In genomic region chr19:42129399-42130253, GRCh38 we compare ENCODE assay signal across 1 cellular context.
TF ChIP-seq lines count a peak whose summit lies in the region.

No MANE protein-coding gene starts in this region.

TF ChIP-seq in GM12878, 131 proteins besides CTCF, POLR2A, EP300 and RAD21 (continued from another document and continues in another):
- TF ChIP-seq ZBTB40 (IDR thresholded peaks at IDR 0.05; ENCODE audit: borderline replicate concordance) (no peak; the same call in 1 of the 2 replicates), MTA3 (IDR thresholded peaks at IDR 0.05; ENCODE audit: borderline replicate concordance, low read length) (no peak; the same call in 1 of the 2 replicates), YBX1 (IDR thresholded peaks at IDR 0.05) (no peak), ASH2L (IDR thresholded peaks at IDR 0.05; ENCODE audit: borderline replicate concordance, low read depth) (no peak), SKIL (IDR thresholded peaks at IDR 0.05; ENCODE audit: low read depth, poor library complexity, severe bottlenecking) (peak; percentile 93), STAT1 (conservative IDR thresholded peaks at IDR 0.05) (no peak), TCF12 (IDR thresholded peaks at IDR 0.05; ENCODE audit: low read depth, low read length) (peak; percentile 89), LARP7 (IDR thresholded peaks at IDR 0.05) (no peak), POLR2AphosphoS2 (IDR thresholded peaks at IDR 0.05; ENCODE audit: low read depth, low read length) (no peak), NKRF (conservative IDR thresholded peaks at IDR 0.05) (peak; percentile 50), NR2C1 (IDR thresholded peaks at IDR 0.05) (no peak), SUZ12 (IDR thresholded peaks at IDR 0.05; ENCODE audit: unreplicated experiment) (no peak), RELA (IDR thresholded peaks at IDR 0.05; ENCODE audit: borderline replicate concordance, partially characterized antibody) (no peak), YY1 (IDR thresholded peaks at IDR 0.05; ENCODE audit: low read depth, low read length) (no peak; the same call in none of the 2 replicates), GATAD2B (conservative IDR thresholded peaks at IDR 0.05; ENCODE audit: low read depth) (peak; percentile 99), PAX8 (IDR thresholded peaks at IDR 0.05) (no peak), KAT2A (conservative IDR thresholded peaks at IDR 0.05; ENCODE audit: control insufficient read depth, low read depth, low read length) (no peak), ZNF217 (IDR thresholded peaks at IDR 0.05) (no peak), SIX5 (IDR thresholded peaks at IDR 0.05; ENCODE audit: low read depth, low read length, severe bottlenecking) (no peak), KLF5 (IDR thresholded peaks at IDR 0.05; ENCODE audit: partially characterized antibody) (no peak), NR2F1 (conservative IDR thresholded peaks at IDR 0.05) (peak; percentile 88), FOS (IDR thresholded peaks at IDR 0.05; ENCODE audit: borderline replicate concordance, extremely low read depth, insufficient read length) (no peak), E2F4 (IDR thresholded peaks at IDR 0.05; ENCODE audit: low read depth, low read length) (no peak), FOXM1 (IDR thresholded peaks at IDR 0.05; ENCODE audit: low read depth, low read length) (peak; percentile 87), GABPA (IDR thresholded peaks at IDR 0.05; ENCODE audit: low read depth) (no peak), RBBP5 (conservative IDR thresholded peaks at IDR 0.05) (no peak), BCL11A (IDR thresholded peaks at IDR 0.05; ENCODE audit: low read depth, low read length) (peak; percentile 82), RAD51 (IDR thresholded peaks at IDR 0.05) (peak; percentile 27; the same call in 1 of the 2 replicates), BACH1 (IDR thresholded peaks at IDR 0.05; ENCODE audit: borderline replicate concordance) (peak; percentile 67; the same call in 1 of the 2 replicates), RFX5 (IDR thresholded peaks at IDR 0.05; ENCODE audit: low read depth, low read length) (no peak), ETV6 (conservative IDR thresholded peaks at IDR 0.05 in 1 of 2, IDR thresholded peaks at IDR 0.05 in 1 of 2; ENCODE audit: borderline replicate concordance in 1 of 2, low read depth in 1 of 2) (peak in 1 of 2 experiments; percentile 49; a peak in 1 of 4 replicates), ZBED1 (IDR thresholded peaks at IDR 0.05; ENCODE audit: borderline replicate concordance) (no peak), ZZZ3 (IDR thresholded peaks at IDR 0.05; ENCODE audit: control insufficient read depth, insufficient read length, low read depth) (no peak), PBX3 (IDR thresholded peaks at IDR 0.05; ENCODE audit: insufficient replicate concordance, low read depth, low read length) (peak; percentile 72), FOXK2 (IDR thresholded peaks at IDR 0.05) (no peak; the same call in 1 of the 2 replicates), JUND (IDR thresholded peaks at IDR 0.05; ENCODE audit: low read depth, low read length) (0 out of 2 replicates have a peak, but pooled peaks have one; percentile 19)
- TF ChIP-seq, protein P1, sequence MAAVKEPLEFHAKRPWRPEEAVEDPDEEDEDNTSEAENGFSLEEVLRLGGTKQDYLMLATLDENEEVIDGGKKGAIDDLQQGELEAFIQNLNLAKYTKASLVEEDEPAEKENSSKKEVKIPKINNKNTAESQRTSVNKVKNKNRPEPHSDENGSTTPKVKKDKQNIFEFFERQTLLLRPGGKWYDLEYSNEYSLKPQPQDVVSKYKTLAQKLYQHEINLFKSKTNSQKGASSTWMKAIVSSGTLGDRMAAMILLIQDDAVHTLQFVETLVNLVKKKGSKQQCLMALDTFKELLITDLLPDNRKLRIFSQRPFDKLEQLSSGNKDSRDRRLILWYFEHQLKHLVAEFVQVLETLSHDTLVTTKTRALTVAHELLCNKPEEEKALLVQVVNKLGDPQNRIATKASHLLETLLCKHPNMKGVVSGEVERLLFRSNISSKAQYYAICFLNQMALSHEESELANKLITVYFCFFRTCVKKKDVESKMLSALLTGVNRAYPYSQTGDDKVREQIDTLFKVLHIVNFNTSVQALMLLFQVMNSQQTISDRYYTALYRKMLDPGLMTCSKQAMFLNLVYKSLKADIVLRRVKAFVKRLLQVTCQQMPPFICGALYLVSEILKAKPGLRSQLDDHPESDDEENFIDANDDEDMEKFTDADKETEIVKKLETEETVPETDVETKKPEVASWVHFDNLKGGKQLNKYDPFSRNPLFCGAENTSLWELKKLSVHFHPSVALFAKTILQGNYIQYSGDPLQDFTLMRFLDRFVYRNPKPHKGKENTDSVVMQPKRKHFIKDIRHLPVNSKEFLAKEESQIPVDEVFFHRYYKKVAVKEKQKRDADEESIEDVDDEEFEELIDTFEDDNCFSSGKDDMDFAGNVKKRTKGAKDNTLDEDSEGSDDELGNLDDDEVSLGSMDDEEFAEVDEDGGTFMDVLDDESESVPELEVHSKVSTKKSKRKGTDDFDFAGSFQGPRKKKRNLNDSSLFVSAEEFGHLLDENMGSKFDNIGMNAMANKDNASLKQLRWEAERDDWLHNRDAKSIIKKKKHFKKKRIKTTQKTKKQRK (IDR thresholded peaks at IDR 0.05; ENCODE audit: low read depth, low read length): no peak
- TF ChIP-seq, protein P2, sequence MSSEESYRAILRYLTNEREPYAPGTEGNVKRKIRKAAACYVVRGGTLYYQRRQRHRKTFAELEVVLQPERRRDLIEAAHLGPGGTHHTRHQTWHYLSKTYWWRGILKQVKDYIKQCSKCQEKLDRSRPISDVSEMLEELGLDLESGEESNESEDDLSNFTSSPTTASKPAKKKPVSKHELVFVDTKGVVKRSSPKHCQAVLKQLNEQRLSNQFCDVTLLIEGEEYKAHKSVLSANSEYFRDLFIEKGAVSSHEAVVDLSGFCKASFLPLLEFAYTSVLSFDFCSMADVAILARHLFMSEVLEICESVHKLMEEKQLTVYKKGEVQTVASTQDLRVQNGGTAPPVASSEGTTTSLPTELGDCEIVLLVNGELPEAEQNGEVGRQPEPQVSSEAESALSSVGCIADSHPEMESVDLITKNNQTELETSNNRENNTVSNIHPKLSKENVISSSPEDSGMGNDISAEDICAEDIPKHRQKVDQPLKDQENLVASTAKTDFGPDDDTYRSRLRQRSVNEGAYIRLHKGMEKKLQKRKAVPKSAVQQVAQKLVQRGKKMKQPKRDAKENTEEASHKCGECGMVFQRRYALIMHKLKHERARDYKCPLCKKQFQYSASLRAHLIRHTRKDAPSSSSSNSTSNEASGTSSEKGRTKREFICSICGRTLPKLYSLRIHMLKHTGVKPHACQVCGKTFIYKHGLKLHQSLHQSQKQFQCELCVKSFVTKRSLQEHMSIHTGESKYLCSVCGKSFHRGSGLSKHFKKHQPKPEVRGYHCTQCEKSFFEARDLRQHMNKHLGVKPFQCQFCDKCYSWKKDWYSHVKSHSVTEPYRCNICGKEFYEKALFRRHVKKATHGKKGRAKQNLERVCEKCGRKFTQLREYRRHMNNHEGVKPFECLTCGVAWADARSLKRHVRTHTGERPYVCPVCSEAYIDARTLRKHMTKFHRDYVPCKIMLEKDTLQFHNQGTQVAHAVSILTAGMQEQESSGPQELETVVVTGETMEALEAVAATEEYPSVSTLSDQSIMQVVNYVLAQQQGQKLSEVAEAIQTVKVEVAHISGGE (CRISPR knock-in tag; IDR thresholded peaks at IDR 0.05): no peak
- TF ChIP-seq, protein P3, sequence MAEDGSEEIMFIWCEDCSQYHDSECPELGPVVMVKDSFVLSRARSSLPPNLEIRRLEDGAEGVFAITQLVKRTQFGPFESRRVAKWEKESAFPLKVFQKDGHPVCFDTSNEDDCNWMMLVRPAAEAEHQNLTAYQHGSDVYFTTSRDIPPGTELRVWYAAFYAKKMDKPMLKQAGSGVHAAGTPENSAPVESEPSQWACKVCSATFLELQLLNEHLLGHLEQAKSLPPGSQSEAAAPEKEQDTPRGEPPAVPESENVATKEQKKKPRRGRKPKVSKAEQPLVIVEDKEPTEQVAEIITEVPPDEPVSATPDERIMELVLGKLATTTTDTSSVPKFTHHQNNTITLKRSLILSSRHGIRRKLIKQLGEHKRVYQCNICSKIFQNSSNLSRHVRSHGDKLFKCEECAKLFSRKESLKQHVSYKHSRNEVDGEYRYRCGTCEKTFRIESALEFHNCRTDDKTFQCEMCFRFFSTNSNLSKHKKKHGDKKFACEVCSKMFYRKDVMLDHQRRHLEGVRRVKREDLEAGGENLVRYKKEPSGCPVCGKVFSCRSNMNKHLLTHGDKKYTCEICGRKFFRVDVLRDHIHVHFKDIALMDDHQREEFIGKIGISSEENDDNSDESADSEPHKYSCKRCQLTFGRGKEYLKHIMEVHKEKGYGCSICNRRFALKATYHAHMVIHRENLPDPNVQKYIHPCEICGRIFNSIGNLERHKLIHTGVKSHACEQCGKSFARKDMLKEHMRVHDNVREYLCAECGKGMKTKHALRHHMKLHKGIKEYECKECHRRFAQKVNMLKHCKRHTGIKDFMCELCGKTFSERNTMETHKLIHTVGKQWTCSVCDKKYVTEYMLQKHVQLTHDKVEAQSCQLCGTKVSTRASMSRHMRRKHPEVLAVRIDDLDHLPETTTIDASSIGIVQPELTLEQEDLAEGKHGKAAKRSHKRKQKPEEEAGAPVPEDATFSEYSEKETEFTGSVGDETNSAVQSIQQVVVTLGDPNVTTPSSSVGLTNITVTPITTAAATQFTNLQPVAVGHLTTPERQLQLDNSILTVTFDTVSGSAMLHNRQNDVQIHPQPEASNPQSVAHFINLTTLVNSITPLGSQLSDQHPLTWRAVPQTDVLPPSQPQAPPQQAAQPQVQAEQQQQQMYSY (CRISPR knock-in tag; IDR thresholded peaks at IDR 0.05): no peak
